In the genomic region with DNA sequence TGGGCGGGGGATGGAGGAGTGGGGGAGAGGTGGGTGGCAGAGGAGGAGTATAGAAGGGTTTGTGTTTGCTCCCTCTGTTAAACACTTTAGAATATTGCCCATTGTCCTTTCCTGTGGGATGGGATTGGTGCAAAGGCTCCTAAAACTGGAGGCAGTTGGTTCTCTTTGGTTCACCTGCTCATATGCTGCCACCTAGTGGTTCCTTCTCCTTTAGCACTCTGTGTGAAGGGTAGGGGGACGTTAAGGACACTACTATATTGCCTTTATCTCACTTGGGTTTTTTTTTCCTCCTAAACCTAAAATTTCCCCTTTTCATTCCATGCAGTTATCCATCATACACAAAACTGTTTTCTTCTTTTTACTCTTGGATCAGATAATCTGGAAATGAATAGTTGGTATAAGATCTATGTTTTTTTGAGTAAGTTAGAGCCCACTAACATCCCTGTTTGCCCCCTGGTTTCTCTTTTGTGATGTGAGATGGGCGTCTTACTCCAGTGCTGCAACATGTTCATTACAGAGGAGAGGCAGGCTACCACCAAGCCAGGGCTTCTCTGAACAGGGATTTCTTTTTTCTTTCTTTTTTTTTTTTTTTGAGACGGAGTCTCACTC, we compare ENCODE assay signal across 8 cellular contexts. TPM values are rescaled to one million over a fixed set of nuclear protein-coding genes. Genes with fewer than 3 reads are reported as not detected.
DNase-seq lines count a peak whose midpoint lies in the region; ATAC-seq, FAIRE-seq and TF ChIP-seq lines count a peak whose summit lies in the region.

No MANE protein-coding gene starts in this region.

- peaks cover 21% of the 10 kb centered on the region for H3K4me1 Mint-ChIP-seq in chondrocyte (ENCODE audit: low read depth)

- H3K36me3 Mint-ChIP-seq in chondrocyte (ENCODE audit: low read depth): no peaks in the 10 kb centered on the region

- TF ChIP-seq CTCF in GM12873 (IDR thresholded peaks at IDR 0.05; ENCODE audit: insufficient read depth, low read depth, low read length, missing control alignments) (peak; percentile 87), chondrocyte (IDR thresholded peaks at IDR 0.05) (peak; percentile 94)

- H3K27me3 Mint-ChIP-seq in chondrocyte (ENCODE audit: low read depth): no peaks in the 10 kb centered on the region

- intact Hi-C loops in left colon (cut with DNase I, micrococcal nuclease): no loop called here

- no peak overlapping the region for H3K4me3 Mint-ChIP-seq in chondrocyte (ENCODE audit: unreplicated experiment)

- DNase-seq in 8988T: peak; percentile 69
- peak; percentile 54 for DNase-seq in NCI-H2029 treated with DMSO at 0.1 percent for 48 hours (lab: John Stamatoyannopoulos, UW)
- no peak for DNase-seq in chondrocyte (ENCODE audit: low spot score)
- DNase-seq in left colon: peak; percentile 33 to 37
- DNase-seq in stimulated activated CD8-positive, alpha-beta memory T cell treated with anti-CD3 and anti-CD28 coated beads, Interleukin-15, amount 100 ng/mL, for 1 hour (ENCODE audit: low read depth): peak; percentile 27

- H3K27ac Mint-ChIP-seq in chondrocyte (ENCODE audit: unreplicated experiment): no peak overlapping the region

- FAIRE-seq in TTC549 (lab: Jason Lieb, UNC): peak; percentile 78

- ATAC-seq in left colon (peak; percentile 85), GM18861 (IDR thresholded peaks at IDR 0.05; ENCODE audit: unreplicated experiment) (no peak)

- H3K9me3 Mint-ChIP-seq in chondrocyte (ENCODE audit: low read depth): no peaks in the 10 kb centered on the region

RNA-seq across cellular contexts. Expression of a gene that starts 23.8 kb away (rescaled TPM):
- 22.3 to 24.7 TPM (median 22.5 TPM) in 3 replicates for total RNA-seq in chondrocyte
- total RNA-seq in left colon: 10 to 100 TPM; 19.2 to 20.7 TPM

RNA-seq across cellular contexts. Expression of a gene that starts 30.0 kb away (rescaled TPM):
- total RNA-seq in chondrocyte (73.6 to 78.2 TPM (median 74.9 TPM) in 3 replicates), left colon (10 to 100 TPM; 22.7 to 31.0 TPM)
